ENCODE assay signal across 29 cellular contexts in the genomic region with DNA sequence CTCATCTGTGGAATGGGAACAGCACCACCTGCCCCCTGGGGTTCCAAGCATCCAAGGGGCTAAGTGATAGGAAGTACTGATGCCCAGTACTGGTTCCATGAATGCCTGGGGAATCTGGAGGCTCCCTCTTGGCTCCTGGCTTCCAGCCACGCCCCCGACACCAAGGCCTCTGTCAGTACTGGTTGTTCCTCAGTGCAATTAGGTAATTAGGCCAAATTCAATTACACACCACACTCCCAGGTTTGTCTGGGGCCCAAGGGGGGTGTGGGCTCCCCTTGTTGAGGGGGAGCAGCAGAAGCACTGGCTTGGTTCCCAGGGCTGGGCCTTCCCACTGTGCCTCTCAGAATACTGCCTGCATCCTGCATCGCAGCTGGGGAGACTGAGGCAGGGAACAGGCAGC.
"Had no signal": no experiment of that assay in that cellular context is flagged by ENCODE, and none has a peak within 500 bp of the region (broad histone marks: within the 10 kb centered on the region; RNA-seq: fewer than 3 reads in every experiment).

No MANE protein-coding gene starts in this region.

- FAIRE-seq: astrocyte, colon had no signal

- H3K4me3 ChIP-seq: esophagus muscularis mucosa, gastrocnemius medialis, heart left ventricle had no signal

- H3K36me3 ChIP-seq: WERI-Rb-1 had no signal

- ATAC-seq: activated CD4-positive, CD25-positive, alpha-beta regulatory T cell treated with anti-CD3 and anti-CD28 coated beads, Interleukin-2, amount 50 U/mL, for 24 hours; activated CD8-positive, alpha-beta T cell treated with anti-CD3 and anti-CD28 coated beads for 36 hours; activated T-cell treated with anti-CD3 and anti-CD28 coated beads, Interleukin-2, amount 50 U/mL, for 4 hours; activated T-helper 17 cell treated with anti-CD3 and anti-CD28 coated beads, Interleukin-2, amount 50 U/mL, for 72 hours; effector memory CD8-positive, alpha-beta T cell; foreskin keratinocyte; gastrocnemius medialis; T-helper 17 cell had no signal

- DNase-seq: activated B cell treated with CpG ODN at 0.5 μM for 24 hours; activated CD4-positive, alpha-beta T cell treated with anti-CD3 and anti-CD28 coated beads for 48 hours; activated CD4-positive, alpha-beta T cell treated with anti-CD3 and anti-CD28 coated beads, Interleukin-2, amount 50 U/mL, for 1 hour; activated CD4-positive, alpha-beta T cell treated with anti-CD3 and anti-CD28 coated beads, Interleukin-2, amount 50 U/mL, for 48 hours; activated CD8-positive, alpha-beta memory T cell treated with anti-CD3 and anti-CD28 coated beads for 24 hours; activated CD8-positive, alpha-beta T cell treated with anti-CD3 and anti-CD28 coated beads for 36 hours; activated effector memory CD4-positive, alpha-beta T cell treated with Interleukin-2 at 50 U/mL for 16 hours; activated gamma-delta T cell treated with Interleukin-2 at 50 U/mL for 16 hours; activated naive CD4-positive, alpha-beta T cell treated with anti-CD3 and anti-CD28 coated beads, Interleukin-2, amount 50 U/mL, for 16 hours; activated naive CD4-positive, alpha-beta T cell treated with Interleukin-2 at 50 U/mL for 16 hours; activated T-cell treated with anti-CD3 and anti-CD28 coated beads, Interleukin-2, amount 50 U/mL, for 4 hours; amniotic stem cell; cortex of kidney; dermis blood vessel endothelial cell; effector CD4-positive, alpha-beta T cell; effector memory CD8-positive, alpha-beta T cell; erythroblast; foreskin keratinocyte; gastrocnemius medialis; glutamatergic neuron; heart left ventricle; T-helper 17 cell; T1000; WERI-Rb-1 had no signal

- H3K9me3 ChIP-seq: esophagus muscularis mucosa, gastrocnemius medialis, heart left ventricle had no signal

- H3K27me3 ChIP-seq: esophagus muscularis mucosa, foreskin keratinocyte, gastrocnemius medialis, heart left ventricle had no signal

- H3K27ac ChIP-seq: esophagus muscularis mucosa, foreskin keratinocyte, gastrocnemius medialis, heart left ventricle, WERI-Rb-1 had no signal
